18 cellular contexts compared by ENCODE assay signal in the genomic region with DNA sequence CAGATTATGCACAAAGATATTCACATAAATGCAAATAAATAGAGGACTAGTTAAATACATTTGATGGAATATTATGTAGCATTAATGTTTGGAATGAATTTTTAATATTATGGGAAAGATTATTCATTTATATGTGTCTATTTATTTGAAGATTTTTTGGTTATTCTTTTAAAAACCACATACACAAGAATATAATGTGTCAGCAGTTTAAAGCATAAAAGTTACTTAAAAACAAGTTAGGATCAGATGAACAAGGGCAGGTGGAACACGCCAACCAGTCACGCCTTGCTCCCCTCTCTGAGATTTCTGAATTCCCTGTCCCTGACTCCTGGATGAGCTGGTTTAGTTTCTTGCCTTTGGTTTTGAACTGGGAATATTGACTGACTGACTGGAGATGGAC. TPM values are rescaled to one million over a fixed set of nuclear protein-coding genes. Genes with fewer than 3 reads are reported as not detected.
DNase-seq lines count a peak whose midpoint lies in the region; ATAC-seq, FAIRE-seq and TF ChIP-seq lines count a peak whose summit lies in the region.
"Had no signal": no experiment of that assay in that cellular context is flagged by ENCODE, and none has a peak within 500 bp of the region (broad histone marks: within the 10 kb centered on the region; RNA-seq: fewer than 3 reads in every experiment).

No MANE protein-coding gene starts in this region.

- intact Hi-C loops in pancreas (cut with DNase I) = no loop called here

- TF ChIP-seq CTCF in A549 (IDR thresholded peaks at IDR 0.05) = no peak
- no peak for TF ChIP-seq CTCF in endodermal cell (conservative IDR thresholded peaks at IDR 0.05)
- TF ChIP-seq CTCF in pancreas (IDR thresholded peaks at IDR 0.05) = no peak

- no peak for TF ChIP-seq POLR2A in A549 (IDR thresholded peaks at IDR 0.05; ENCODE audit: low read length)

- 93% methylated on average over 2 of the region's 2 CpGs for WGBS in A549 (ENCODE audit: missing lambda C conversion rate)
- 97 to 100% methylated on average over 2 of the region's 2 CpGs for WGBS in endodermal cell (ENCODE audit: insufficient coverage in 1 of 2, insufficient read length in 1 of 2), 2 experiments
- 96 to 100% methylated on average over 2 of the region's 2 CpGs for WGBS in pancreas, 2 donors

- H3K27me3 ChIP-seq in Karpas-422 (ENCODE audit: low read length) (no peaks in the 10 kb centered on the region), endodermal cell (ENCODE audit: control insufficient read depth, insufficient read depth, low read length, poor library complexity, severe bottlenecking) (no peaks in the 10 kb centered on the region), pancreas (no peaks in the 10 kb centered on the region)

- CTCF ChIA-PET in A549 (lab: Yijun Ruan, JAX) = interaction anchor here (0.7 kb wide), 1 partner anchor 664 kb away, joined by 3 read pairs; no protein-coding TSS in a partner anchor

- no peak for ATAC-seq in A549
- ATAC-seq in pancreas = no peak
- no peak for ATAC-seq in GM19467 (IDR thresholded peaks at IDR 0.05; ENCODE audit: unreplicated experiment)
- ATAC-seq in GM18498 (IDR thresholded peaks at IDR 0.05; ENCODE audit: unreplicated experiment) = no peak
- ATAC-seq: HCT116 had no signal

- H3K9me3 Mint-ChIP-seq in endodermal cell = peaks cover 12% of the 10 kb centered on the region

- H3K4me2 ChIP-seq in A549 (no peak overlapping the region), Karpas-422 (ENCODE audit: low read depth, low read length, poor library complexity, severe bottlenecking) (no peak overlapping the region)

- H3K79me2 ChIP-seq in Karpas-422 (ENCODE audit: low read length) = peaks cover 10% of the 10 kb centered on the region; the same call in 1 of the 2 replicates

- H3K9me2 ChIP-seq in Karpas-422 (replicated peaks; ENCODE audit: insufficient read depth, low read length) = no peaks in the 10 kb centered on the region

- H3K4me1 Mint-ChIP-seq in endodermal cell = peaks cover 7% of the 10 kb centered on the region
- H3K4me1 Mint-ChIP-seq: CD4-positive, alpha-beta memory T cell had no signal

- DNase-seq in A549 (ENCODE audit: low read depth in 1 of 2, low spot score in 1 of 2) (no peak), GM18507 (ENCODE audit: extremely low spot score, insufficient read length, low read depth) (no peak), Karpas-422 (no peak), endodermal cell (no peak), pancreas (no peak)
- DNase-seq: 8988T; C1 segment of cervical spinal cord; Calu3; CD4-positive, alpha-beta memory T cell; COR-L47; DMS53; DMS79 treated with DMSO at 0.1 percent for 48 hours; GM23248; H9 had no signal

- H3K4me3 ChIP-seq in A549 (no peak overlapping the region), Karpas-422 (ENCODE audit: low read length) (no peak overlapping the region), endodermal cell (ENCODE audit: low read length) (peak overlapping the region; percentile 31), pancreas (no peak overlapping the region)
- H3K4me3 ChIP-seq: GM23248 had no signal

- no peaks in the 10 kb centered on the region for H3K36me3 Mint-ChIP-seq in endodermal cell (ENCODE audit: low read depth)
- H3K36me3 Mint-ChIP-seq: CD4-positive, alpha-beta memory T cell had no signal

- no peak overlapping the region for H3K9ac ChIP-seq in Karpas-422 (ENCODE audit: low read length)
- H3K9ac ChIP-seq in endodermal cell (ENCODE audit: extremely low read depth, low read length, poor library complexity, severe bottlenecking) = no peak overlapping the region
- H3K9ac ChIP-seq: GM23248 had no signal

- no peak overlapping the region for H2AFZ ChIP-seq in Karpas-422 (ENCODE audit: low read length)
- H2AFZ ChIP-seq: GM23248 had no signal

- no peak for TF ChIP-seq RAD21 in A549 (conservative IDR thresholded peaks at IDR 0.05 in 1 of 2, IDR thresholded peaks at IDR 0.05 in 1 of 2)

- peaks cover 19% of the 10 kb centered on the region for H3K36me3 ChIP-seq in Karpas-422 (ENCODE audit: insufficient read depth, low read length)
- no peaks in the 10 kb centered on the region for H3K36me3 ChIP-seq in endodermal cell (ENCODE audit: control insufficient read depth, insufficient read depth, low read length)
- H3K36me3 ChIP-seq in pancreas = no peaks in the 10 kb centered on the region

- H3K4me1 ChIP-seq in A549 = no peaks in the 10 kb centered on the region
- H3K4me1 ChIP-seq in Karpas-422 (ENCODE audit: low read length) = peaks cover 31% of the 10 kb centered on the region
- H3K4me1 ChIP-seq in endodermal cell (ENCODE audit: control insufficient read depth, insufficient read depth, low read length) = peaks cover 6% of the 10 kb centered on the region
- no peaks in the 10 kb centered on the region for H3K4me1 ChIP-seq in pancreas

- H3K4me3 Mint-ChIP-seq in endodermal cell = no peak overlapping the region
- H3K4me3 Mint-ChIP-seq: CD4-positive, alpha-beta memory T cell; H9 had no signal

- H3K27me3 Mint-ChIP-seq in endodermal cell (ENCODE audit: insufficient read depth) = no peaks in the 10 kb centered on the region

- no peak overlapping the region for H3K27ac Mint-ChIP-seq in endodermal cell
- H3K27ac Mint-ChIP-seq: CD4-positive, alpha-beta memory T cell; H9 had no signal

- TF ChIP-seq EP300 in A549 (IDR thresholded peaks at IDR 0.05) = no peak

- H4K20me1 ChIP-seq in Karpas-422 (ENCODE audit: insufficient read depth, low read depth, low read length) = no peaks in the 10 kb centered on the region

- FAIRE-seq in A549 (lab: Jason Lieb, UNC) (no peak), GM18507 (lab: Jason Lieb, UNC) (peak; percentile 9), pancreas (lab: Jason Lieb, UNC) (no peak)
- FAIRE-seq: GM12892 had no signal

- H3K27ac ChIP-seq in A549 (no peak overlapping the region), Karpas-422 (ENCODE audit: low read length) (peak overlapping the region; percentile 66), endodermal cell (ENCODE audit: low read depth, low read length) (no peak overlapping the region), pancreas (no peak overlapping the region)
- H3K27ac ChIP-seq: GM23248 had no signal

- H3K9me3 ChIP-seq in A549 (no peaks in the 10 kb centered on the region), Karpas-422 (ENCODE audit: low read length) (peaks cover 5% of the 10 kb centered on the region; the same call in 1 of the 2 replicates), endodermal cell (ENCODE audit: control insufficient read depth, low read length) (peaks cover 16% of the 10 kb centered on the region), pancreas (no peaks in the 10 kb centered on the region)

- POLR2A ChIA-PET in A549 (lab: Yijun Ruan, JAX) = no interaction called here

TF ChIP-seq in A549, 52 proteins besides CTCF, POLR2A, EP300 and RAD21:
- TF ChIP-seq MAFK (IDR thresholded peaks at IDR 0.05; ENCODE audit: partially characterized antibody) (peak; percentile 57), KDM5A (IDR thresholded peaks at IDR 0.05) (no peak)
TF ChIP-seq in A549: peak in this region for 1.

RNA-seq across cellular contexts. Expression of gene RFC3, which starts 51.2 kb away (rescaled TPM):
- polyA plus RNA-seq in A549 (2011; rRNA removed) = 39.9 and 54.5 TPM in 2 replicates
- polyA plus RNA-seq in A549 (2012; cell fraction: cytosol; rRNA removed) = 23.9 and 26.5 TPM in 2 replicates
- 13.2 and 19.3 TPM in 2 replicates for polyA plus RNA-seq in A549 (2012; cell fraction: nucleus; rRNA removed)
- polyA plus RNA-seq in A549 (2017; fragmentation: RNase III; extraction: RNeasy Plus Mini Kit Qiagen cat#74134 plus additional on column Dnase treatment) = 44.0 to 45.3 TPM (median 44.2 TPM) in 3 replicates
- 12.5 and 18.0 TPM in 2 replicates for polyA minus RNA-seq in A549 (2011; rRNA and poly(A)+ RNA removed)
- 144 and 321 TPM in 2 replicates for total RNA-seq in Karpas-422 (2014; rRNA removed; shearing (Covaris generic); ENCODE audit: low replicate concordance)
- total RNA-seq in endodermal cell = 10 to 100 TPM; 29.8 to 34.2 TPM
- 33.5 TPM for polyA plus RNA-seq in endodermal cell (2013, experiment 1 of 2)
- 32.3 TPM for polyA plus RNA-seq in endodermal cell (2013, experiment 2 of 2)
- 1 to 10 TPM; 2.4 to 4.0 (median 2.9) TPM for total RNA-seq in pancreas
- 1 to 10 TPM; 1.4 to 5.7 TPM for polyA plus RNA-seq in pancreas

Comparison
In these comparisons a context has a peak if more than half of its experiments do, and no peak if none do; other contexts are left out.
1. RNA of gene RFC3, which starts 51.2 kb away (total RNA-seq): 144 to 321 TPM in Karpas-422 and 29.8 to 34.2 TPM in endodermal cell; 2.4 to 4.0 TPM in pancreas; every median in the first group is over 4 times any median in the second.